Comparison of ENCODE assay signal across 23 cellular contexts in the genomic region with DNA sequence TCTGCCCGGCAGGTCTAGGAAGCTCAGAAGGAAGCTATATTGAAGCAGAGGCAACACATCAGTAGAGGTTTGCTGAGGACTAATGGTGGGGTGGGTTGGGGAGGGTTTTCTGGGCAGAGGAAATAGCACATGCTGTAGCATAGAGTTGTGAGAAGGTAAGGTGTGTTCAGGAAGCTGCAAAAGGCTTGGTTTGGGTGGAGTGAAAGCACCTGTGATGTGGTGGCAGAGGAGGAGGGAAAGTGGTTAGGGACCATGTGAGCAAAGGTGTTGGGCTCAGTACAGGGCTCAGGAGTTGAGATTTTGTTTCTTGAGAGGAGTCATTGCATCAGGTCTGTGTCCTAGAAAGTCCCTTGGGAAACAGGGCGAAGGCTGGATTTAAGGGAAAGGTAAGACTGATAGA.
A peak's percentile ranks its signal among the peaks of the same experiment; 100 is the strongest.
DNase-seq lines count a peak whose midpoint lies in the region; ATAC-seq and TF ChIP-seq lines count a peak whose summit lies in the region.
"Had no signal": no experiment of that assay in that cellular context is flagged by ENCODE, and none has a peak within 500 bp of the region (broad histone marks: within the 10 kb centered on the region; RNA-seq: fewer than 3 reads in every experiment).

No MANE protein-coding gene starts in this region.

- H3K27ac Mint-ChIP-seq in activated T-cell treated with anti-CD3 and anti-CD28 coated beads, Interleukin-2, amount 50 U/mL, for 24 hours, result no peak overlapping the region
- peak overlapping the region; percentile 66 for H3K27ac Mint-ChIP-seq in CD4-positive, alpha-beta T cell
- no peak overlapping the region for H3K27ac Mint-ChIP-seq in T-helper 2 cell treated with Interferon-gamma antibody and Interleukin-4, amounts not matched to agents 5 μg/mL and 100 μg/mL, for 36 hours
- H3K27ac Mint-ChIP-seq: CD4-positive, CD25-positive, alpha-beta regulatory T cell; H9 had no signal

- H3K27ac ChIP-seq in CD4-positive, alpha-beta T cell (ENCODE audit: low read depth, low read length), result no peak overlapping the region
- no peak overlapping the region for H3K27ac ChIP-seq in Karpas-422 (ENCODE audit: low read length)
- H3K27ac ChIP-seq: BLaER1, GM23248 had no signal

- no peak overlapping the region for H3K9ac ChIP-seq in Karpas-422 (ENCODE audit: low read length)
- H3K9ac ChIP-seq: BLaER1, GM23248 had no signal

- DNase-seq in activated T-cell treated with anti-CD3 and anti-CD28 coated beads, Interleukin-2, amount 50 U/mL, for 4 hours, result no peak
- no peak for DNase-seq in activated T-cell treated with anti-CD3 and anti-CD28 coated beads, Interleukin-2, amount 50 U/mL, for 24 hours
- peak in 2 of 10 experiments; percentile 0 to 19 for DNase-seq in CD4-positive, alpha-beta T cell
- peak; percentile 8 for DNase-seq in Jurkat, Clone E6-1 (ENCODE audit: low read depth, low spot score)
- DNase-seq in central memory CD4-positive, alpha-beta T cell, result peak; percentile 33
- no peak for DNase-seq in Karpas-422
- no peak for DNase-seq in T-helper 2 cell treated with Interferon-gamma antibody and Interleukin-4, amounts not matched to agents 5 μg/mL and 100 μg/mL, for 36 hours (ENCODE audit: low spot score)
- DNase-seq: Caco-2, DMS79, EL, GDM1, GM23248, H9, KBM-7, MG63, NCI-H2029, NCI-H446, NCI-H524 treated with DMSO at 0.1 percent for 48 hours, NCI-H774, SIG-M5 had no signal

- no peaks in the 10 kb centered on the region for H3K27me3 Mint-ChIP-seq in activated T-cell treated with anti-CD3 and anti-CD28 coated beads, Interleukin-2, amount 50 U/mL, for 4 hours (ENCODE audit: low read depth)
- H3K27me3 Mint-ChIP-seq in activated T-cell treated with anti-CD3 and anti-CD28 coated beads, Interleukin-2, amount 50 U/mL, for 24 hours, result no peaks in the 10 kb centered on the region
- no peaks in the 10 kb centered on the region for H3K27me3 Mint-ChIP-seq in CD4-positive, alpha-beta T cell
- no peaks in the 10 kb centered on the region for H3K27me3 Mint-ChIP-seq in T-helper 2 cell treated with Interferon-gamma antibody and Interleukin-4, amounts not matched to agents 5 μg/mL and 100 μg/mL, for 36 hours (ENCODE audit: low read depth)

- peak overlapping the region; percentile 50 for H3K4me3 Mint-ChIP-seq in activated T-cell treated with anti-CD3 and anti-CD28 coated beads, Interleukin-2, amount 50 U/mL, for 4 hours
- H3K4me3 Mint-ChIP-seq in activated T-cell treated with anti-CD3 and anti-CD28 coated beads, Interleukin-2, amount 50 U/mL, for 24 hours, result no peak overlapping the region
- H3K4me3 Mint-ChIP-seq in CD4-positive, alpha-beta T cell, result peak overlapping the region; percentile 79
- H3K4me3 Mint-ChIP-seq in T-helper 2 cell treated with Interferon-gamma antibody and Interleukin-4, amounts not matched to agents 5 μg/mL and 100 μg/mL, for 36 hours, result no peak overlapping the region
- H3K4me3 Mint-ChIP-seq: H9 had no signal

- no peak overlapping the region for H2AFZ ChIP-seq in Karpas-422 (ENCODE audit: low read length)
- H2AFZ ChIP-seq: GM23248 had no signal

- POLR2A ChIA-PET in CD4-positive, alpha-beta T cell (lab: Charles Lee), result interaction anchor here (0.8 kb wide), 1 partner anchor 89 kb away, joined by 4 read pairs; no protein-coding TSS in a partner anchor

- no peaks in the 10 kb centered on the region for H3K79me2 ChIP-seq in Karpas-422 (ENCODE audit: low read length)

- peaks cover 44% of the 10 kb centered on the region for H3K4me1 Mint-ChIP-seq in activated T-cell treated with anti-CD3 and anti-CD28 coated beads, Interleukin-2, amount 50 U/mL, for 4 hours (ENCODE audit: low read depth)
- peaks cover 33% of the 10 kb centered on the region for H3K4me1 Mint-ChIP-seq in activated T-cell treated with anti-CD3 and anti-CD28 coated beads, Interleukin-2, amount 50 U/mL, for 24 hours (ENCODE audit: low read depth)
- peaks cover 69% of the 10 kb centered on the region for H3K4me1 Mint-ChIP-seq in CD4-positive, alpha-beta T cell (ENCODE audit: low read depth)
- H3K4me1 Mint-ChIP-seq in T-helper 2 cell treated with Interferon-gamma antibody and Interleukin-4, amounts not matched to agents 5 μg/mL and 100 μg/mL, for 36 hours (ENCODE audit: low read depth), result peaks cover 2% of the 10 kb centered on the region
- H3K4me1 Mint-ChIP-seq: CD4-positive, CD25-positive, alpha-beta regulatory T cell had no signal

- H3K9me3 ChIP-seq in CD4-positive, alpha-beta T cell (ENCODE audit: control insufficient read depth, low read length), result no peaks in the 10 kb centered on the region
- H3K9me3 ChIP-seq in Karpas-422 (ENCODE audit: low read length), result no peaks in the 10 kb centered on the region
- H3K9me3 ChIP-seq: BLaER1, Caco-2, MG63 had no signal

- ATAC-seq in activated T-cell treated with anti-CD3 and anti-CD28 coated beads, Interleukin-2, amount 50 U/mL, for 4 hours, result no peak
- peak; percentile 88 for ATAC-seq in CD4-positive, alpha-beta T cell (ENCODE audit: poor library complexity)
- ATAC-seq: GM12878 had no signal

- H3K4me2 ChIP-seq in Karpas-422 (ENCODE audit: low read depth, low read length, poor library complexity, severe bottlenecking), result no peak overlapping the region
- H3K4me2 ChIP-seq: BLaER1 had no signal

- H3K9me2 ChIP-seq in Karpas-422 (replicated peaks; ENCODE audit: insufficient read depth, low read length), result no peaks in the 10 kb centered on the region

- no peak overlapping the region for H3K4me3 ChIP-seq in Jurkat, Clone E6-1 (ENCODE audit: low read length)
- H3K4me3 ChIP-seq in Karpas-422 (ENCODE audit: low read length), result no peak overlapping the region
- H3K4me3 ChIP-seq: BLaER1, GM12878, GM23248, MG63 had no signal

- CTCF ChIA-PET in CD4-positive, alpha-beta T cell (lab: Charles Lee), result no interaction called here

- H3K9me3 Mint-ChIP-seq in activated T-cell treated with anti-CD3 and anti-CD28 coated beads, Interleukin-2, amount 50 U/mL, for 4 hours, result no peaks in the 10 kb centered on the region
- H3K9me3 Mint-ChIP-seq in activated T-cell treated with anti-CD3 and anti-CD28 coated beads, Interleukin-2, amount 50 U/mL, for 24 hours, result peaks cover 3% of the 10 kb centered on the region
- peaks cover 5% of the 10 kb centered on the region for H3K9me3 Mint-ChIP-seq in CD4-positive, alpha-beta T cell
- H3K9me3 Mint-ChIP-seq in T-helper 2 cell treated with Interferon-gamma antibody and Interleukin-4, amounts not matched to agents 5 μg/mL and 100 μg/mL, for 36 hours, result no peaks in the 10 kb centered on the region
- H3K9me3 Mint-ChIP-seq: H9 had no signal

- no peaks in the 10 kb centered on the region for H4K20me1 ChIP-seq in Karpas-422 (ENCODE audit: insufficient read depth, low read depth, low read length)
- H4K20me1 ChIP-seq: BLaER1 had no signal

- H3K4me1 ChIP-seq in Karpas-422 (ENCODE audit: low read length), result no peaks in the 10 kb centered on the region
- H3K4me1 ChIP-seq: Caco-2 had no signal

- no peak for TF ChIP-seq CTCF in CD4-positive, alpha-beta T cell (IDR thresholded peaks at IDR 0.05)

- H3K36me3 ChIP-seq in Karpas-422 (ENCODE audit: insufficient read depth, low read length), result no peaks in the 10 kb centered on the region
- H3K36me3 ChIP-seq: BLaER1, MG63 had no signal

- intact Hi-C loops in CD4-positive, alpha-beta T cell (cut with DNase I, micrococcal nuclease), result no loop called here

- no peaks in the 10 kb centered on the region for H3K36me3 Mint-ChIP-seq in activated T-cell treated with anti-CD3 and anti-CD28 coated beads, Interleukin-2, amount 50 U/mL, for 4 hours (ENCODE audit: insufficient read depth)
- no peaks in the 10 kb centered on the region for H3K36me3 Mint-ChIP-seq in activated T-cell treated with anti-CD3 and anti-CD28 coated beads, Interleukin-2, amount 50 U/mL, for 24 hours (ENCODE audit: low read depth)
- peaks cover 9% of the 10 kb centered on the region for H3K36me3 Mint-ChIP-seq in CD4-positive, alpha-beta T cell (ENCODE audit: low read depth)
- no peaks in the 10 kb centered on the region for H3K36me3 Mint-ChIP-seq in T-helper 2 cell treated with Interferon-gamma antibody and Interleukin-4, amounts not matched to agents 5 μg/mL and 100 μg/mL, for 36 hours (ENCODE audit: low read depth)
- H3K36me3 Mint-ChIP-seq: CD4-positive, CD25-positive, alpha-beta regulatory T cell had no signal

- no peaks in the 10 kb centered on the region for H3K27me3 ChIP-seq in CD4-positive, alpha-beta T cell (ENCODE audit: control insufficient read depth, insufficient read depth, low read length)
- H3K27me3 ChIP-seq in Karpas-422 (ENCODE audit: low read length), result no peaks in the 10 kb centered on the region
- H3K27me3 ChIP-seq: BLaER1, MG63 had no signal

Comparison
In these comparisons a context has a peak if more than half of its experiments do, and no peak if none do; other contexts are left out.
1. H3K4me3 Mint-ChIP-seq: peak in activated T-cell treated with anti-CD3 and anti-CD28 coated beads, Interleukin-2, amount 50 U/mL, for 4 hours (single experiment) and CD4-positive, alpha-beta T cell (single experiment); none in activated T-cell treated with anti-CD3 and anti-CD28 coated beads, Interleukin-2, amount 50 U/mL, for 24 hours (single experiment) and T-helper 2 cell treated with Interferon-gamma antibody and Interleukin-4, amounts not matched to agents 5 μg/mL and 100 μg/mL, for 36 hours (single experiment).
2. DNase-seq: peak in Jurkat, Clone E6-1 (single experiment) and central memory CD4-positive, alpha-beta T cell (single experiment); none in activated T-cell treated with anti-CD3 and anti-CD28 coated beads, Interleukin-2, amount 50 U/mL, for 4 hours (single experiment), activated T-cell treated with anti-CD3 and anti-CD28 coated beads, Interleukin-2, amount 50 U/mL, for 24 hours (single experiment), Karpas-422 (single experiment) and T-helper 2 cell treated with Interferon-gamma antibody and Interleukin-4, amounts not matched to agents 5 μg/mL and 100 μg/mL, for 36 hours (single experiment).